21 cellular contexts compared by ENCODE assay signal in genomic region chr18:63488160-63488559, GRCh38. TPM values are rescaled to one million over a fixed set of nuclear protein-coding genes. Genes with fewer than 3 reads are reported as not detected.
DNase-seq lines count a peak whose midpoint lies in the region; ATAC-seq, FAIRE-seq and TF ChIP-seq lines count a peak whose summit lies in the region.
"Had no signal": no experiment of that assay in that cellular context is flagged by ENCODE, and none has a peak within 500 bp of the region (broad histone marks: within the 10 kb centered on the region; RNA-seq: fewer than 3 reads in every experiment).

No MANE protein-coding gene starts in this region.

- no peaks in the 10 kb centered on the region for H3K36me3 Mint-ChIP-seq in CD4-positive, alpha-beta T cell (ENCODE audit: low read depth)
- H3K36me3 Mint-ChIP-seq: CD4-positive, CD25-positive, alpha-beta regulatory T cell had no signal

- H3K9me3 ChIP-seq in transverse colon: no peaks in the 10 kb centered on the region
- no peaks in the 10 kb centered on the region for H3K9me3 ChIP-seq in CD4-positive, alpha-beta T cell (ENCODE audit: control insufficient read depth, low read length)

- H3K27me3 Mint-ChIP-seq in CD4-positive, alpha-beta T cell: peaks cover 16% of the 10 kb centered on the region

- no peaks in the 10 kb centered on the region for H3K9me3 Mint-ChIP-seq in CD4-positive, alpha-beta T cell
- H3K9me3 Mint-ChIP-seq: CD4-positive, CD25-positive, alpha-beta regulatory T cell; H9 had no signal

- TF ChIP-seq CTCF in HL-60 (IDR thresholded peaks at IDR 0.05; ENCODE audit: insufficient read depth, low read length) (no peak), transverse colon (IDR thresholded peaks at IDR 0.05) (no peak)
- TF ChIP-seq CTCF in CD4-positive, alpha-beta T cell (IDR thresholded peaks at IDR 0.05): no peak

- intact Hi-C loops in transverse colon (cut with DNase I; ENCODE audit: low total_unique reads): no loop called here
- intact Hi-C loops in CD4-positive, alpha-beta T cell (cut with DNase I, micrococcal nuclease): no loop called here

- H3K4me3 Mint-ChIP-seq in CD4-positive, alpha-beta T cell: no peak overlapping the region
- H3K4me3 Mint-ChIP-seq: CD4-positive, CD25-positive, alpha-beta regulatory T cell; H9 had no signal

- no peak for DNase-seq in HL-60 (ENCODE audit: low read depth in 1 of 2, low spot score in 1 of 2)
- DNase-seq in left kidney (ENCODE audit: low read depth, low spot score): peak; percentile 28
- no peak for DNase-seq in transverse colon
- DNase-seq in amniotic stem cell (lab: John Stamatoyannopoulos, UW): no peak
- DNase-seq in NCI-H774 (lab: John Stamatoyannopoulos, UW): no peak
- DNase-seq in CD4-positive, alpha-beta T cell: no peak
- DNase-seq: ACHN; Calu3; CD4-positive, CD25-positive, alpha-beta regulatory T cell; DMS79; GOT3; H9 had no signal

- H3K27ac ChIP-seq in HL-60 (replicated peaks) (peak overlapping the region; percentile 13; the same call in 1 of the 2 replicates), transverse colon (peak overlapping the region; percentile 38 to 56 (median 49))
- H3K27ac ChIP-seq in CD4-positive, alpha-beta T cell (ENCODE audit: low read depth, low read length): no peak overlapping the region
- H3K27ac ChIP-seq: BLaER1 treated with 17β-estradiol and CSF1 and Interleukin-3, amounts not matched to agents 10 nM and 100 nM had no signal

- no peak for TF ChIP-seq EP300 in transverse colon (IDR thresholded peaks at IDR 0.05; ENCODE audit: low read depth)

- CTCF ChIA-PET in CD4-positive, alpha-beta T cell (lab: Charles Lee): no interaction called here

- no peak overlapping the region for H3K4me3 ChIP-seq in HL-60 (replicated peaks; ENCODE audit: insufficient read depth, low read length)
- no peak overlapping the region for H3K4me3 ChIP-seq in transverse colon
- H3K4me3 ChIP-seq: BLaER1 treated with 17β-estradiol and CSF1 and Interleukin-3, amounts not matched to agents 10 nM and 100 nM; GM12878 had no signal

- POLR2A ChIA-PET in CD4-positive, alpha-beta T cell (lab: Charles Lee): no interaction called here

- TF ChIP-seq POLR2A in transverse colon (IDR thresholded peaks at IDR 0.05): no peak

- H3K36me3 ChIP-seq in transverse colon: no peaks in the 10 kb centered on the region
- H3K36me3 ChIP-seq: BLaER1 treated with 17β-estradiol and CSF1 and Interleukin-3, amounts not matched to agents 10 nM and 100 nM had no signal

- H3K4me1 Mint-ChIP-seq in CD4-positive, alpha-beta T cell (ENCODE audit: low read depth): no peaks in the 10 kb centered on the region
- H3K4me1 Mint-ChIP-seq: CD4-positive, CD25-positive, alpha-beta regulatory T cell had no signal

- WGBS in transverse colon (ENCODE audit: low coverage in 1 of 2), 2 donors: 37 to 75% methylated on average over 2 of the region's 2 CpGs

- H3K27me3 ChIP-seq in HL-60 (ENCODE audit: insufficient read depth, poor library complexity, severe bottlenecking) (no peaks in the 10 kb centered on the region), transverse colon (no peaks in the 10 kb centered on the region)
- H3K27me3 ChIP-seq in CD4-positive, alpha-beta T cell (ENCODE audit: control insufficient read depth, insufficient read depth, low read length): no peaks in the 10 kb centered on the region
- H3K27me3 ChIP-seq: BLaER1 treated with 17β-estradiol and CSF1 and Interleukin-3, amounts not matched to agents 10 nM and 100 nM had no signal

- H3K27ac Mint-ChIP-seq in CD4-positive, alpha-beta T cell: no peak overlapping the region
- H3K27ac Mint-ChIP-seq: H9 had no signal

- peaks cover 0 to 25% (median 10%) of the 10 kb centered on the region in 4 donors for H3K4me1 ChIP-seq in transverse colon
- H3K4me1 ChIP-seq: BLaER1 treated with 17β-estradiol and CSF1 and Interleukin-3, amounts not matched to agents 10 nM and 100 nM had no signal

- peak; percentile 93 for FAIRE-seq in endometrium (lab: Jason Lieb, UNC)
- FAIRE-seq: GM12878, GM18507, HepG2, HTR-8/SVneo had no signal

- in situ Hi-C loops in transverse colon (cut with MboI; ENCODE audit: low pct_ligation_motif_present in 1 of 4, low pct_unique_long_range_greater_than_20kb in 1 of 4, low sequenced_read_pairs in 3 of 4): no loop called here

- no peak for ATAC-seq in GM21515 (IDR thresholded peaks at IDR 0.05; ENCODE audit: unreplicated experiment)
- ATAC-seq in CD4-positive, alpha-beta T cell (ENCODE audit: poor library complexity): no peak
- ATAC-seq: GM12878, HepG2 had no signal

RNA-seq across cellular contexts. Expression of gene SERPINB5, which starts 11.4 kb away (rescaled TPM):
- 1 to 10 TPM in 3 of 4 donors, under 1 TPM in 1; 0.79 to 3.6 (median 1.2) TPM for total RNA-seq in transverse colon
- total RNA-seq in CD4-positive, alpha-beta T cell: not detected
- total RNA-seq: A172; CD4-positive, CD25-positive, alpha-beta regulatory T cell; G401; GM12878; H9; HepG2 had no signal

RNA-seq across cellular contexts. Expression of gene SERPINB12, which starts 54.0 kb away (rescaled TPM):
- not detected for total RNA-seq in transverse colon
- total RNA-seq in CD4-positive, alpha-beta T cell: not detected
- total RNA-seq: A172; Calu3; CD4-positive, CD25-positive, alpha-beta regulatory T cell; G401; GM12878; H9; HepG2 had no signal
